ENCODE assay signal across 20 cellular contexts in the genomic region with DNA sequence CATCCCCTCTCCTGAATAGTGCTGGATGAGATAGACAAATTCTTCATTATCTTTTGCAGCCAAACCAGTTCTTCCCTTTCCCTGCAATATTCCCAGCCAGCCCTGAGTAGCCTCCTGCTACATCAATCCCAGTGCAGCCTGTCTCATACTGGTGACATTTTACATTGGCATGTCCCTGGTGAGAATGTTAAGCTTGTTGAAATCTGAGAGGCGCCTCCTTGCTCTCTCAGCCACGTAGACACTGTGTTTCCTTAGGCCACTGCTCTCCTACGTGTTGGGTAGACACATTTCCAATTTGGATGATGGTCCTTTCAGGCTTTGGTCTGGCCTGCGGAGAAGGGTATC.
DNase-seq lines count a peak whose midpoint lies in the region; ATAC-seq and TF ChIP-seq lines count a peak whose summit lies in the region.
"Had no signal": no experiment of that assay in that cellular context is flagged by ENCODE, and none has a peak within 500 bp of the region (broad histone marks: within the 10 kb centered on the region; RNA-seq: fewer than 3 reads in every experiment).

No MANE protein-coding gene starts in this region.

- H3K36me3 ChIP-seq in BLaER1 (peaks cover 4% of the 10 kb centered on the region; the same call in 1 of the 2 replicates), brain microvascular endothelial cell (replicated peaks) (no peaks in the 10 kb centered on the region), iPS-20b (ENCODE audit: insufficient read depth, low read depth, low read length) (no peaks in the 10 kb centered on the region)
- H3K36me3 ChIP-seq: neural progenitor cell had no signal

- H3K27ac ChIP-seq in BLaER1 (0 out of 2 replicates have a peak overlapping the region, but pooled peaks have one; percentile 28), brain microvascular endothelial cell (no peak overlapping the region), iPS-20b (ENCODE audit: low read length) (no peak overlapping the region)
- H3K27ac ChIP-seq: foreskin keratinocyte, HL-60, neural progenitor cell had no signal

- in situ Hi-C loops in brain microvascular endothelial cell (cut with HindIII; ENCODE audit: low pct_ligation_motif_present, low sequenced_read_pairs): no loop called here

- H3K4me1 Mint-ChIP-seq in activated T-cell treated with anti-CD3 and anti-CD28 coated beads, Interleukin-2, amount 50 U/mL, for 4 hours (ENCODE audit: low read depth): no peaks in the 10 kb centered on the region
- H3K4me1 Mint-ChIP-seq: activated B cell treated with CpG ODN at 0.5 μM for 24 hours had no signal

- intact Hi-C loops in posterior vena cava (cut with DNase I): no loop called here

- H3K9ac ChIP-seq in BLaER1: no peak overlapping the region
- H3K9ac ChIP-seq in iPS-20b (ENCODE audit: low read depth, low read length): 0 out of 2 replicates have a peak overlapping the region, but pooled peaks have one; percentile 4
- H3K9ac ChIP-seq: neural progenitor cell had no signal

- H3K9me3 ChIP-seq in BLaER1 (no peaks in the 10 kb centered on the region), iPS-20b (ENCODE audit: insufficient read depth, low read depth, low read length) (no peaks in the 10 kb centered on the region)
- H3K9me3 ChIP-seq: Caco-2 had no signal

- H3K4me1 ChIP-seq in BLaER1: peaks cover 19% of the 10 kb centered on the region
- no peaks in the 10 kb centered on the region; the same call in 1 of the 2 replicates for H3K4me1 ChIP-seq in iPS-20b (ENCODE audit: insufficient read depth, low read length)
- H3K4me1 ChIP-seq: Caco-2 had no signal

- peak overlapping the region; percentile 30; the same call in 1 of the 2 replicates for H3K4me2 ChIP-seq in BLaER1
- H3K4me2 ChIP-seq: neural progenitor cell had no signal

- H3K9me3 Mint-ChIP-seq in activated T-cell treated with anti-CD3 and anti-CD28 coated beads, Interleukin-2, amount 50 U/mL, for 4 hours: no peaks in the 10 kb centered on the region
- H3K9me3 Mint-ChIP-seq: activated B cell treated with CpG ODN at 0.5 μM for 24 hours; T-helper 1 cell treated with Interleukin-12 subunit alpha and Interleukin-12 subunit beta and Interleukin-4 antibody, amounts not matched to agents 30 μg/mL and 1 μg/mL, for 36 hours had no signal

- H3K27me3 ChIP-seq in BLaER1: no peaks in the 10 kb centered on the region
- no peaks in the 10 kb centered on the region for H3K27me3 ChIP-seq in brain microvascular endothelial cell (replicated peaks)
- no peaks in the 10 kb centered on the region for H3K27me3 ChIP-seq in iPS-20b (ENCODE audit: insufficient read depth, low read length)
- H3K27me3 ChIP-seq: foreskin keratinocyte, neural progenitor cell had no signal

- peaks cover 1% of the 10 kb centered on the region for H3K27me3 Mint-ChIP-seq in activated T-cell treated with anti-CD3 and anti-CD28 coated beads, Interleukin-2, amount 50 U/mL, for 4 hours (ENCODE audit: low read depth)
- H3K27me3 Mint-ChIP-seq: activated B cell treated with CpG ODN at 0.5 μM for 24 hours had no signal

- DNase-seq in brain microvascular endothelial cell: peak; percentile 25
- peak; percentile 44 for DNase-seq in posterior vena cava (ENCODE audit: low spot score)
- no peak for DNase-seq in DMS153 (lab: John Stamatoyannopoulos, UW)
- no peak for DNase-seq in activated CD4-positive, CD25-positive, alpha-beta regulatory T cell treated with anti-CD3 and anti-CD28 coated beads, Interleukin-2, amount 50 U/mL, for 72 hours
- DNase-seq in activated T-cell treated with anti-CD3 and anti-CD28 coated beads, Interleukin-2, amount 50 U/mL, for 4 hours: no peak
- DNase-seq: activated B cell treated with CpG ODN at 0.5 μM for 24 hours, AML-193, Caco-2, foreskin keratinocyte, GDM1, mammary epithelial cell, NCI-H1930, NCI-H510A, retina had no signal

- H3K4me3 Mint-ChIP-seq in activated T-cell treated with anti-CD3 and anti-CD28 coated beads, Interleukin-2, amount 50 U/mL, for 4 hours: no peak overlapping the region
- H3K4me3 Mint-ChIP-seq: activated B cell treated with CpG ODN at 0.5 μM for 24 hours; neural progenitor cell; T-helper 1 cell treated with Interleukin-12 subunit alpha and Interleukin-12 subunit beta and Interleukin-4 antibody, amounts not matched to agents 30 μg/mL and 1 μg/mL, for 36 hours had no signal

- H4K20me1 ChIP-seq in BLaER1: peaks cover 64% of the 10 kb centered on the region

- no peak for ATAC-seq in GM18511 (IDR thresholded peaks at IDR 0.05; ENCODE audit: unreplicated experiment)
- no peak for ATAC-seq in activated T-cell treated with anti-CD3 and anti-CD28 coated beads, Interleukin-2, amount 50 U/mL, for 4 hours
- ATAC-seq: foreskin keratinocyte had no signal

- no peaks in the 10 kb centered on the region for H3K36me3 Mint-ChIP-seq in activated T-cell treated with anti-CD3 and anti-CD28 coated beads, Interleukin-2, amount 50 U/mL, for 4 hours (ENCODE audit: insufficient read depth)
- H3K36me3 Mint-ChIP-seq: neural progenitor cell had no signal

- TF ChIP-seq CTCF in brain microvascular endothelial cell (IDR thresholded peaks at IDR 0.05; ENCODE audit: low read depth, low read length, missing control alignments): no peak

- H3K4me3 ChIP-seq in BLaER1: no peak overlapping the region
- no peak overlapping the region for H3K4me3 ChIP-seq in brain microvascular endothelial cell (ENCODE audit: low read depth, low read length)
- H3K4me3 ChIP-seq in iPS-20b (ENCODE audit: low read length): no peak overlapping the region
- H3K4me3 ChIP-seq: neural progenitor cell had no signal

Comparison
In these comparisons a context has a peak if more than half of its experiments do, and no peak if none do; other contexts are left out.
1. DNase-seq: peak in brain microvascular endothelial cell (single experiment) and posterior vena cava (single experiment); none in DMS153 (single experiment), activated CD4-positive, CD25-positive, alpha-beta regulatory T cell treated with anti-CD3 and anti-CD28 coated beads, Interleukin-2, amount 50 U/mL, for 72 hours (single experiment) and activated T-cell treated with anti-CD3 and anti-CD28 coated beads, Interleukin-2, amount 50 U/mL, for 4 hours (single experiment).